Comparison of ENCODE assay signal across 16 cellular contexts in the genomic region with DNA sequence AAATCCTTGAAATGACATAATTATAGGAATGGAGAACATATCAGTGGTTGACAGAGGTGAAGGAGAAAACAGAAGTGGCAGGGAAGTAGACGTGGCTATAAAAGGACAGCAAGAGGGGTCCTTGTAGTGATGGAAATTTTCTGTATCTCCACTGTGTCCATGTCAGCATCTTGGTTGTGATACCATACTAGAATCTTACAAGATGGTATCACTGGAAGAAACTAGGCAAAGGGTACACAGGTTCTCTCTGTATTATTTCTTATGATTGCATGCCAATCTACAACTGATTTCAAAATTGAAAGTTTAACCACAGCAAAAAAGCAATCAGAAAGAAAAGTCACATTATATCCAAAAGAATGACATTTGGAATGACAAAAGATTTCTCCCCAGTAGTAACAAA.
"Had no signal": no experiment of that assay in that cellular context is flagged by ENCODE, and none has a peak within 500 bp of the region (broad histone marks: within the 10 kb centered on the region; RNA-seq: fewer than 3 reads in every experiment).

No MANE protein-coding gene starts in this region.

- H3K27ac ChIP-seq: ascending aorta, colonic mucosa, heart left ventricle, right atrium auricular region had no signal

- FAIRE-seq: bronchial epithelial cell, frontal cortex, small intestine had no signal

- ATAC-seq: mucosa of descending colon; natural killer cell treated with Interleukin-12 subunit alpha and Interleukin-12 subunit beta and Interleukin-15 and Interleukin-18, amount 100 ng/mL, for 72 hours had no signal

- H3K27me3 ChIP-seq: ascending aorta, colonic mucosa, heart left ventricle, right atrium auricular region had no signal

- H3K4me3 ChIP-seq: ascending aorta, colonic mucosa, heart left ventricle, mucosa of descending colon, right atrium auricular region had no signal

- H3K4me1 ChIP-seq: ascending aorta, colonic mucosa, right atrium auricular region had no signal

- H3K4me3 Mint-ChIP-seq: natural killer cell treated with Interleukin-12 subunit alpha and Interleukin-12 subunit beta and Interleukin-15 and Interleukin-18, amount 100 ng/mL, for 72 hours had no signal

- H3K36me3 ChIP-seq: colonic mucosa had no signal

- H3K9me3 Mint-ChIP-seq: natural killer cell treated with Interleukin-12 subunit alpha and Interleukin-12 subunit beta and Interleukin-15 and Interleukin-18, amount 100 ng/mL, for 72 hours had no signal

- H3K27me3 Mint-ChIP-seq: natural killer cell treated with Interleukin-12 subunit alpha and Interleukin-12 subunit beta and Interleukin-15 and Interleukin-18, amount 100 ng/mL, for 72 hours had no signal

- H3K9me3 ChIP-seq: ascending aorta, colonic mucosa, heart left ventricle, mucosa of descending colon, right atrium auricular region had no signal

- DNase-seq: activated CD4-positive, alpha-beta T cell treated with anti-CD3 and anti-CD28 coated beads for 1 hour; colonic mucosa; effector CD8-positive, alpha-beta T cell; heart left ventricle; mammary epithelial cell; mucosa of descending colon; nucleus accumbens; SHP77 treated with DMSO at 0.1 percent for 48 hours; small intestine; substantia nigra; trophoblast cell had no signal
